ENCODE assay signal across 9 cellular contexts in genomic region chr10:79052311-79053080, GRCh38. TPM values are rescaled to one million over a fixed set of nuclear protein-coding genes. Genes with fewer than 3 reads are reported as not detected.
DNase-seq lines count a peak whose midpoint lies in the region; ATAC-seq, FAIRE-seq and TF ChIP-seq lines count a peak whose summit lies in the region.
"Had no signal": no experiment of that assay in that cellular context is flagged by ENCODE, and none has a peak within 500 bp of the region (broad histone marks: within the 10 kb centered on the region; RNA-seq: fewer than 3 reads in every experiment).

No MANE protein-coding gene starts in this region.

- FAIRE-seq in K562 (lab: Jason Lieb, UNC) = peak; percentile 61

- POLR2A ChIA-PET in K562 (lab: Yijun Ruan, JAX) = interaction anchor here (0.6 to 2.1 kb wide), 4 partner anchors 9 to 30 kb away, joined by 3 to 11 read pairs (median 6); no protein-coding TSS in a partner anchor

- no peaks in the 10 kb centered on the region for H3K27me3 ChIP-seq in Karpas-422 (ENCODE audit: low read length)
- H3K27me3 ChIP-seq in K562 (ENCODE audit: control insufficient read depth in 2 of 2, insufficient read depth in 2 of 2, low read length in 2 of 2) = peaks cover 0 to 12% of the 10 kb centered on the region in 2 experiments; a peak in 3 of 5 replicates

- no peak overlapping the region for H3K4me3 Mint-ChIP-seq in neural crest cell

- TF ChIP-seq EP300 in K562 (IDR thresholded peaks at IDR 0.05; ENCODE audit: low read length) = no peak

- H4K20me1 ChIP-seq in Karpas-422 (ENCODE audit: insufficient read depth, low read depth, low read length) = no peaks in the 10 kb centered on the region
- no peaks in the 10 kb centered on the region for H4K20me1 ChIP-seq in K562 (replicated peaks; ENCODE audit: control insufficient read depth, insufficient read depth, low read length)

- H3K27ac Mint-ChIP-seq in neural crest cell (ENCODE audit: unreplicated experiment) = no peak overlapping the region

- peak; percentile 52 to 97 (median 73) for TF ChIP-seq CTCF in K562 (IDR thresholded peaks at IDR 0.05 in 2 of 3, conservative IDR thresholded peaks at IDR 0.05 in 1 of 3; ENCODE audit: insufficient read depth in 2 of 3, low read depth in 1 of 3, low read length in 3 of 3)
- TF ChIP-seq CTCF in neural crest cell (conservative IDR thresholded peaks at IDR 0.05) = peak; percentile 61
- no peak for TF ChIP-seq CTCF in GM13977 (IDR thresholded peaks at IDR 0.05; ENCODE audit: extremely low read depth, insufficient read depth, missing control alignments)

- H3K79me2 ChIP-seq in Karpas-422 (ENCODE audit: low read length) (no peaks in the 10 kb centered on the region), K562 (ENCODE audit: control insufficient read depth, insufficient read depth, low read length) (no peaks in the 10 kb centered on the region)

- H3K36me3 Mint-ChIP-seq in neural crest cell (ENCODE audit: low read depth) = no peaks in the 10 kb centered on the region
- H3K36me3 Mint-ChIP-seq: CD4-positive, CD25-positive, alpha-beta regulatory T cell had no signal

- peak in 1 of 2 experiments; percentile 48; a peak in 2 of 4 replicates for TF ChIP-seq RAD21 in K562 (CRISPR knock-in tag; conservative IDR thresholded peaks at IDR 0.05 in 1 of 2, IDR thresholded peaks at IDR 0.05 in 1 of 2)

- DNase-seq in NCI-H524 (lab: John Stamatoyannopoulos, UW) (peak; percentile 40 to 50), NCI-H524 treated with DMSO at 0.1 percent for 48 hours (lab: John Stamatoyannopoulos, UW) (no peak), Karpas-422 (peak; percentile 83), K562 (ENCODE audit: extremely low read depth in 1 of 4, low spot score in 3 of 4) (peak; percentile 55 to 67 (median 64)), neural crest cell (ENCODE audit: low read depth, low spot score) (no peak), GM13977 (ENCODE audit: low spot score) (no peak)

- in situ Hi-C loops in K562 (cut with MboI) = no loop called here
- in situ Hi-C loops in GM13977 (cut with MboI; ENCODE audit: low pct_unique_long_range_greater_than_20kb, low sequenced_read_pairs, unreplicated experiment) = no loop called here

- 14% methylated on average over 12 of the region's 12 CpGs for WGBS in K562 (ENCODE audit: insufficient coverage, low coverage, missing lambda C conversion rate)

- CTCF ChIA-PET in K562 (lab: Yijun Ruan, JAX; ENCODE audit: low intra/inter-chr PET ratio) = no interaction called here

- intact Hi-C loops in K562 (cut with micrococcal nuclease) = loop anchor here (5.0 kb wide), 1 partner anchor 80 kb away; no protein-coding TSS in a partner anchor

- peak; percentile 60 for ATAC-seq in K562
- ATAC-seq in GM21423 (IDR thresholded peaks at IDR 0.05; ENCODE audit: unreplicated experiment) = no peak
- ATAC-seq in GM21447 (IDR thresholded peaks at IDR 0.05; ENCODE audit: unreplicated experiment) = no peak

- no peak overlapping the region for H3K4me2 ChIP-seq in Karpas-422 (ENCODE audit: low read depth, low read length, poor library complexity, severe bottlenecking)
- no peak overlapping the region for H3K4me2 ChIP-seq in K562 (ENCODE audit: insufficient read depth, low read length)

- no peaks in the 10 kb centered on the region for H3K9me3 ChIP-seq in Karpas-422 (ENCODE audit: low read length)
- H3K9me3 ChIP-seq in K562 (replicated peaks; ENCODE audit: control insufficient read depth, insufficient read depth, low read depth, low read length) = no peaks in the 10 kb centered on the region

- H3K27ac ChIP-seq in Karpas-422 (ENCODE audit: low read length) (no peak overlapping the region), K562 (ENCODE audit: extremely low read depth, low read depth, low read length) (no peak overlapping the region)

- H3K9me3 Mint-ChIP-seq in neural crest cell = no peaks in the 10 kb centered on the region
- H3K9me3 Mint-ChIP-seq: CD4-positive, CD25-positive, alpha-beta regulatory T cell had no signal

- no TSS peak for BruUV-seq in K562 (replicated peaks; lab: Mats Ljungman, UMichigan)

- TF ChIP-seq POLR2A in K562 (conservative IDR thresholded peaks at IDR 0.05) = no peak

- H3K4me3 ChIP-seq in Karpas-422 (ENCODE audit: low read length) = no peak overlapping the region
- H3K4me3 ChIP-seq in K562 = no peak overlapping the region

- H3K27me3 Mint-ChIP-seq in neural crest cell (ENCODE audit: low read depth) = no peaks in the 10 kb centered on the region
- H3K27me3 Mint-ChIP-seq: CD4-positive, CD25-positive, alpha-beta regulatory T cell had no signal

- peaks cover 32% of the 10 kb centered on the region for H3K4me1 Mint-ChIP-seq in neural crest cell

- H3K9ac ChIP-seq in Karpas-422 (ENCODE audit: low read length) (no peak overlapping the region), K562 (ENCODE audit: insufficient read depth in 1 of 2, low read depth in 2 of 2, low read length in 2 of 2) (no peak overlapping the region)

- H3K4me1 ChIP-seq in Karpas-422 (ENCODE audit: low read length) (peaks cover 7% of the 10 kb centered on the region), K562 (replicated peaks in 1 of 2; ENCODE audit: control insufficient read depth in 2 of 2, insufficient read depth in 2 of 2, low read length in 2 of 2) (peaks cover 18 to 23% of the 10 kb centered on the region in 2 experiments)

- H3K36me3 ChIP-seq in Karpas-422 (ENCODE audit: insufficient read depth, low read length) (no peaks in the 10 kb centered on the region), K562 (ENCODE audit: control insufficient read depth, insufficient read depth, low read length) (no peaks in the 10 kb centered on the region)

- no peaks in the 10 kb centered on the region for H3K9me1 ChIP-seq in K562 (ENCODE audit: control insufficient read depth, insufficient read depth, low read length)

- no peaks in the 10 kb centered on the region for H3K9me2 ChIP-seq in Karpas-422 (replicated peaks; ENCODE audit: insufficient read depth, low read length)

- no peak overlapping the region for H2AFZ ChIP-seq in Karpas-422 (ENCODE audit: low read length)
- no peak overlapping the region for H2AFZ ChIP-seq in K562 (ENCODE audit: low read depth, low read length)

TF ChIP-seq in K562, 482 proteins besides CTCF, POLR2A, EP300 and RAD21 (continues in another document):
- TF ChIP-seq MAFG (tag; conservative IDR thresholded peaks at IDR 0.05) (no peak), KDM4B (IDR thresholded peaks at IDR 0.05; ENCODE audit: borderline replicate concordance in 2 of 2, low read depth in 1 of 2) (0 out of 4 replicates have a peak, but pooled peaks of 1 of the 2 experiments have one; percentile 37), SMAD1 (IDR thresholded peaks at IDR 0.05; ENCODE audit: low read depth, low read length, partially characterized antibody) (no peak), USF2 (CRISPR knock-in tag; IDR thresholded peaks at IDR 0.05) (peak; percentile 69), USF1 (CRISPR knock-in tag; IDR thresholded peaks at IDR 0.05) (peak; percentile 74)
- TF ChIP-seq, protein P1, sequence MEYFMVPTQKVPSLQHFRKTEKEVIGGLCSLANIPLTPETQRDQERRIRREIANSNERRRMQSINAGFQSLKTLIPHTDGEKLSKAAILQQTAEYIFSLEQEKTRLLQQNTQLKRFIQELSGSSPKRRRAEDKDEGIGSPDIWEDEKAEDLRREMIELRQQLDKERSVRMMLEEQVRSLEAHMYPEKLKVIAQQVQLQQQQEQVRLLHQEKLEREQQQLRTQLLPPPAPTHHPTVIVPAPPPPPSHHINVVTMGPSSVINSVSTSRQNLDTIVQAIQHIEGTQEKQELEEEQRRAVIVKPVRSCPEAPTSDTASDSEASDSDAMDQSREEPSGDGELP (CRISPR knock-in tag; IDR thresholded peaks at IDR 0.05; ENCODE audit: borderline replicate concordance) = 0 out of 2 replicates have a peak, but pooled peaks have one; percentile 25

RNA-seq across cellular contexts. Expression of gene ZMIZ1, which starts 16.3 kb away (rescaled TPM):
- 63.0 and 73.1 TPM in 2 replicates for total RNA-seq in Karpas-422 (2014; rRNA removed; shearing (Covaris generic); ENCODE audit: low replicate concordance)
- total RNA-seq in K562 (2011; cell fraction: chromatin; rRNA removed; ENCODE audit: low replicate concordance) = 31.4 and 71.8 TPM in 2 replicates
- total RNA-seq in K562 (2011; cell fraction: nucleolus; rRNA removed) = 28.6 and 32.2 TPM in 2 replicates
- 31.8 and 38.1 TPM in 2 replicates for total RNA-seq in K562 (2011; cell fraction: nucleoplasm; rRNA removed)
- total RNA-seq in K562 (2014; rRNA removed) (7.0 and 7.7 TPM in 2 replicates), K562 (2014; rRNA removed; fragmentation: Illumina TruSeq; extraction: Trizol) (2.6 and 2.8 TPM in 2 replicates), K562 (2015; rRNA removed; fragmentation: Illumina TruSeq; extraction: Trizol) (4.3 and 5.0 TPM in 2 replicates), K562 (2021) (30.3 and 37.3 TPM in 2 replicates), neural crest cell (87.1 and 92.0 TPM in 2 replicates)
- polyA plus RNA-seq in K562 (2011; rRNA removed) (3.6 and 6.2 TPM in 2 replicates), K562 (2014; fragmentation: Illumina TruSeq; extraction: Trizol) (22.9 and 25.1 TPM in 2 replicates), K562 (2014; fragmentation: Nextera tagmentation; extraction: Ambion mirVana) (1 to 10 TPM; 1.0 to 1.9 TPM), K562 (2014; rRNA removed) (11.0 and 11.7 TPM in 2 replicates)
- 5.2 and 5.4 TPM in 2 replicates for polyA plus RNA-seq in K562 (2011; cell fraction: cytosol; rRNA removed)
- polyA plus RNA-seq in K562 (2011; cell fraction: nucleus; rRNA removed) = 18.9 and 30.6 TPM in 2 replicates
- 23.3 and 39.2 TPM in 2 replicates for polyA plus RNA-seq in K562 (2012)
- 5.8 and 6.7 TPM in 2 replicates for polyA minus RNA-seq in K562 (2011; rRNA and poly(A)+ RNA removed)
- polyA minus RNA-seq in K562 (2011; cell fraction: cytosol; rRNA and poly(A)+ RNA removed) = 14.9 and 22.3 TPM in 2 replicates
- 17.6 and 22.4 TPM in 2 replicates for polyA minus RNA-seq in K562 (2011; cell fraction: nucleus; rRNA and poly(A)+ RNA removed)

Comparison
In these comparisons a context has a peak if more than half of its experiments do, and no peak if none do; other contexts are left out.
1. DNase-seq: peak in NCI-H524 (2 of 2), Karpas-422 (single experiment) and K562 (4 of 4); none in NCI-H524 treated with DMSO at 0.1 percent for 48 hours (single experiment), neural crest cell (single experiment) and GM13977 (single experiment).